ENCODE assay signal across 9 cellular contexts in the genomic region with DNA sequence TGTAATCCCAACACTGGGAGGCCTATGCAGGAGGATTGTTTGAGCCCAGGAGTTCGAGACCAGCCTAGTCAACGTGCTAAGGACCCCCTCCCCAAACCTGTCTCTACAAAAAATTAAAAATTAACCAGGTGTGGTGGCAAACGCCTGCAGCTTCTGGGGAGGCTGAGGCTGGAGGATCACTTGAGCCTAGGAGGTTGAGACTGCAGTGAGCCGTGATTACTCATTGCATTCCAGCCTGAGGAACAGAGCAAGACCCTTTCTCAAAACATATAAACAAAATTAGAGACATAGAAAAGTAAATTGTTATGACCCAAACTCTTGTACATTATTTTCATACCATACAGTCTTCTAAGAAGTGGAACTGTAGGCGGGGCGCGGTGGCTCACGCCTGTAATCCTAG. TPM values are rescaled to one million over a fixed set of nuclear protein-coding genes. Genes with fewer than 3 reads are reported as not detected.
A peak's percentile ranks its signal among the peaks of the same experiment; 100 is the strongest.
DNase-seq lines count a peak whose midpoint lies in the region; ATAC-seq, FAIRE-seq and TF ChIP-seq lines count a peak whose summit lies in the region.
"Had no signal": no experiment of that assay in that cellular context is flagged by ENCODE, and none has a peak within 500 bp of the region (broad histone marks: within the 10 kb centered on the region; RNA-seq: fewer than 3 reads in every experiment).

No MANE protein-coding gene starts in this region.

- no peak overlapping the region for H4K91ac ChIP-seq in H1 (replicated peaks; ENCODE audit: insufficient read length, low read length)

- H3K23me2 ChIP-seq in H1 (ENCODE audit: low read depth, low read length): 0 out of 2 replicates have a peak, but pooled peaks cover 2% of the 10 kb centered on the region

- no peak overlapping the region for H4K8ac ChIP-seq in H1 (ENCODE audit: extremely low read depth, insufficient read depth, low read length)

- H3K36me3 Mint-ChIP-seq in neural progenitor cell: peaks cover 5% of the 10 kb centered on the region

- FAIRE-seq in H1 (lab: Jason Lieb, UNC): no peak

- no peak overlapping the region for H2AFZ ChIP-seq in H1 (ENCODE audit: low read length)
- H2AFZ ChIP-seq in neural progenitor cell (replicated peaks): no peak overlapping the region

- no peak for TF ChIP-seq EP300 in H1 (IDR thresholded peaks at IDR 0.05; ENCODE audit: borderline replicate concordance in 1 of 2, low read depth in 2 of 2, low read length in 2 of 2)

- POLR2A ChIA-PET in H1 (lab: Charles Lee; ENCODE audit: partially characterized antibody): interaction anchor here (1.3 to 2.1 kb wide), 2 partner anchors 10 to 251 kb away, joined by 3 to 8 read pairs; no protein-coding TSS in a partner anchor

- no peaks in the 10 kb centered on the region for H3K27me3 ChIP-seq in BLaER1 treated with 17β-estradiol and CSF1 and Interleukin-3, amounts not matched to agents 10 nM and 100 nM
- H3K27me3 ChIP-seq in H1 (replicated peaks in 1 of 4; ENCODE audit: control insufficient read depth in 3 of 4, extremely low read depth in 1 of 4, insufficient read depth in 3 of 4, low read length in 3 of 4) (no peaks in the 10 kb centered on the region), neural progenitor cell (no peaks in the 10 kb centered on the region)

- H2AK5ac ChIP-seq in H1 (ENCODE audit: low read depth, low read length): no peak overlapping the region

- H3F3A ChIP-seq in neural progenitor cell (ENCODE audit: low read depth): peaks cover 6% of the 10 kb centered on the region

- peaks cover 29 to 67% (median 36%) of the 10 kb centered on the region in 10 experiments for H3K4me1 ChIP-seq in BLaER1 treated with 17β-estradiol and CSF1 and Interleukin-3, amounts not matched to agents 10 nM and 100 nM
- H3K4me1 ChIP-seq in H1 (replicated peaks in 1 of 4; ENCODE audit: control insufficient read depth in 3 of 4, insufficient read depth in 4 of 4, low read length in 3 of 4): peaks cover 0 to 3% (median 2%) of the 10 kb centered on the region in 4 experiments; a peak in 2 of 7 replicates
- no peaks in the 10 kb centered on the region for H3K4me1 ChIP-seq in neural progenitor cell

- no peak overlapping the region for H2BK120ac ChIP-seq in H1 (replicated peaks; ENCODE audit: low read depth, low read length)

- peaks cover 17 to 31% (median 23%) of the 10 kb centered on the region in 11 experiments; a peak in 21 of 22 replicates for H3K36me3 ChIP-seq in BLaER1 treated with 17β-estradiol and CSF1 and Interleukin-3, amounts not matched to agents 10 nM and 100 nM
- H3K36me3 ChIP-seq in H1 (ENCODE audit: control insufficient read depth in 2 of 4, insufficient read depth in 4 of 4, low read length in 3 of 4) (no peaks in the 10 kb centered on the region), neural progenitor cell (no peaks in the 10 kb centered on the region)

- H3K4ac ChIP-seq in H1 (replicated peaks; ENCODE audit: insufficient read length, low read depth, low read length): no peak overlapping the region

- H3K23ac ChIP-seq in H1 (ENCODE audit: insufficient read length): no peak overlapping the region

- peaks cover 0 to 37% (median 19%) of the 10 kb centered on the region in 11 experiments; a peak in 13 of 22 replicates for H4K20me1 ChIP-seq in BLaER1 treated with 17β-estradiol and CSF1 and Interleukin-3, amounts not matched to agents 10 nM and 100 nM
- H4K20me1 ChIP-seq in H1 (replicated peaks in 1 of 2; ENCODE audit: control insufficient read depth in 1 of 2, insufficient read depth in 2 of 2, low read length in 2 of 2) (peaks cover 0 to 7% of the 10 kb centered on the region in 2 experiments), neural progenitor cell (ENCODE audit: low read depth) (no peaks in the 10 kb centered on the region)

- TF ChIP-seq RAD21 in H1 (IDR thresholded peaks at IDR 0.05 in 1 of 2, conservative IDR thresholded peaks at IDR 0.05 in 1 of 2; ENCODE audit: low read depth in 2 of 2, low read length in 2 of 2): no peak

- DNase-seq in NB4 (ENCODE audit: low read depth) (no peak), H1 (ENCODE audit: low read depth in 1 of 2, low spot score in 2 of 2) (no peak), neural progenitor cell (ENCODE audit: low spot score) (no peak), anterior cingulate cortex (lab: John Stamatoyannopoulos, UW) (no peak), GM19240 (ENCODE audit: insufficient read length, low spot score) (no peak)
- DNase-seq: NCI-H524 had no signal

- peak overlapping the region; percentile 82 to 99 (median 90); a peak in 20 of 22 replicates for H3K27ac ChIP-seq in BLaER1 treated with 17β-estradiol and CSF1 and Interleukin-3, amounts not matched to agents 10 nM and 100 nM
- no peak overlapping the region for H3K27ac ChIP-seq in H1 (ENCODE audit: low read depth, low read length)
- H3K27ac ChIP-seq in neural progenitor cell: no peak overlapping the region

- peaks cover 2% of the 10 kb centered on the region for H3K27me3 Mint-ChIP-seq in neural progenitor cell (ENCODE audit: insufficient read depth, low read depth)

- H2BK15ac ChIP-seq in H1 (ENCODE audit: low read length): no peak overlapping the region

- no peak overlapping the region for H2BK5ac ChIP-seq in H1 (ENCODE audit: low read depth, low read length)

- peak overlapping the region; percentile 95 for H3K27ac Mint-ChIP-seq in neural progenitor cell

- ATAC-seq in GM19452 (IDR thresholded peaks at IDR 0.05; ENCODE audit: unreplicated experiment) (no peak), HG03460 (IDR thresholded peaks at IDR 0.05; ENCODE audit: unreplicated experiment) (no peak)

- H3K4me1 Mint-ChIP-seq in neural progenitor cell: peaks cover 17% of the 10 kb centered on the region

- H3K4me2 ChIP-seq in BLaER1 treated with 17β-estradiol and CSF1 and Interleukin-3, amounts not matched to agents 10 nM and 100 nM: peak overlapping the region; percentile 90 to 100 (median 96)
- H3K4me2 ChIP-seq in H1 (ENCODE audit: insufficient read depth in 1 of 2, low read depth in 2 of 2, low read length in 2 of 2) (peak overlapping the region; percentile 72 to 89), neural progenitor cell (peak overlapping the region; percentile 91)

- peak overlapping the region; percentile 90 to 97 (median 93) for H3K9ac ChIP-seq in BLaER1 treated with 17β-estradiol and CSF1 and Interleukin-3, amounts not matched to agents 10 nM and 100 nM
- no peak overlapping the region; a peak in 2 of 7 replicates for H3K9ac ChIP-seq in H1 (replicated peaks in 1 of 4; ENCODE audit: extremely low read depth in 1 of 4, low read depth in 3 of 4, low read length in 3 of 4)
- H3K9ac ChIP-seq in neural progenitor cell: peak overlapping the region; percentile 64

- TF ChIP-seq POLR2A in NB4 (IDR thresholded peaks at IDR 0.05; ENCODE audit: extremely low read depth, insufficient read length): no peak
- no peak for TF ChIP-seq POLR2A in H1 (IDR thresholded peaks at IDR 0.05; ENCODE audit: control extremely low read depth in 1 of 2, low read depth in 2 of 2, low read length in 2 of 2)

- no peak overlapping the region for H4K5ac ChIP-seq in H1 (ENCODE audit: insufficient read length, low read depth, low read length)

- H3K56ac ChIP-seq in H1 (replicated peaks; ENCODE audit: insufficient read length, low read depth, low read length): no peak overlapping the region

- TF ChIP-seq CTCF in NB4 (IDR thresholded peaks at IDR 0.05; ENCODE audit: low read depth, low read length) (no peak), H1 (IDR thresholded peaks at IDR 0.05; ENCODE audit: control extremely low read depth in 1 of 3, insufficient read depth in 1 of 3, low read depth in 1 of 3, low read length in 3 of 3) (no peak), neural progenitor cell (IDR thresholded peaks at IDR 0.05) (no peak)

- peak overlapping the region; percentile 97 for H3K4me3 Mint-ChIP-seq in neural progenitor cell

- H3K79me1 ChIP-seq in H1 (ENCODE audit: low read depth, low read length): peaks cover 4% of the 10 kb centered on the region; the same call in 1 of the 2 replicates

- no peaks in the 10 kb centered on the region for H3K9me3 ChIP-seq in BLaER1 treated with 17β-estradiol and CSF1 and Interleukin-3, amounts not matched to agents 10 nM and 100 nM (replicated peaks in 1 of 11)
- H3K9me3 ChIP-seq in H1 (ENCODE audit: insufficient read depth in 2 of 2, low read depth in 1 of 2, low read length in 1 of 2): no peaks in the 10 kb centered on the region
- H3K9me3 ChIP-seq in neural progenitor cell (ENCODE audit: low read depth): no peaks in the 10 kb centered on the region

- H2BK20ac ChIP-seq in H1 (ENCODE audit: low read length): no peak overlapping the region

- H3K14ac ChIP-seq in H1 (ENCODE audit: insufficient read length): no peak overlapping the region

- peak overlapping the region; percentile 82 to 99 (median 94) for H3K4me3 ChIP-seq in BLaER1 treated with 17β-estradiol and CSF1 and Interleukin-3, amounts not matched to agents 10 nM and 100 nM
- H3K4me3 ChIP-seq in NB4 (ENCODE audit: low read depth, low read length) (peak overlapping the region; percentile 94), H1 (ENCODE audit: extremely low read depth in 1 of 4, insufficient read depth in 2 of 4, low read depth in 3 of 4, low read length in 4 of 4) (peak overlapping the region; percentile 79 to 94 (median 88); a peak in 7 of 8 replicates), neural progenitor cell (peak overlapping the region; percentile 80)

- H3K79me2 ChIP-seq in H1 (ENCODE audit: control insufficient read depth in 1 of 2, insufficient read depth in 2 of 2, low read length in 2 of 2): peaks cover 0 to 8% of the 10 kb centered on the region in 2 experiments; a peak in 2 of 4 replicates
- peaks cover 71% of the 10 kb centered on the region for H3K79me2 ChIP-seq in neural progenitor cell (ENCODE audit: low read depth)

- H2BK12ac ChIP-seq in H1 (ENCODE audit: low read depth, low read length): no peak overlapping the region

- no peak overlapping the region for H3K18ac ChIP-seq in H1 (ENCODE audit: extremely low read depth, low read length)

- CTCF ChIA-PET in H1 (lab: Charles Lee; ENCODE audit: partially characterized antibody): interaction anchor here (0.6 kb wide), 1 partner anchor 136 kb away, joined by 3 read pairs; no protein-coding TSS in a partner anchor

- WGBS in H1 (ENCODE audit: extremely low coverage in 1 of 2, insufficient coverage in 1 of 2, insufficient read length in 1 of 2, insufficient replicate concordance in 2 of 2, low coverage in 1 of 2, low lambda C conversion rate in 2 of 2, missing lambda C conversion rate in 1 of 2), 2 experiments: 88% methylated on average over 8 of the region's 8 CpGs; no CpG with 5 or more reads in 1 of the 2 experiments

- no peaks in the 10 kb centered on the region for H3K9me3 Mint-ChIP-seq in neural progenitor cell

RNA-seq across cellular contexts. Expression of a gene that starts 1.1 kb away (rescaled TPM):
- total RNA-seq in H1 (2021; fragmentation: NEBNext Ultra II Directional; extraction: Animal tissue kit (Norgen Biotek cat#: 25700)): 28.4 and 30.7 TPM in 2 replicates
- polyA plus RNA-seq in H1 (2011; rRNA removed): 13.5 and 19.3 TPM in 2 replicates
- polyA plus RNA-seq in H1 (2011; cell fraction: cytosol; rRNA removed): 15.8 TPM
- 13.9 TPM for polyA plus RNA-seq in H1 (2011; cell fraction: nucleus; rRNA removed)
- polyA plus RNA-seq in H1 (2012, experiment 1 of 2): 22.0 to 26.4 TPM (median 24.7 TPM) in 4 replicates
- 4.8 TPM for polyA plus RNA-seq in H1 (2012, experiment 2 of 2)
- 28.6 TPM for polyA plus RNA-seq in H1 (2013, experiment 1 of 2)
- polyA plus RNA-seq in H1 (2013, experiment 2 of 2): 31.1 TPM
- polyA minus RNA-seq in H1 (2011; rRNA and poly(A)+ RNA removed): 24.0 and 29.9 TPM in 2 replicates
- 13.4 TPM for polyA minus RNA-seq in H1 (2011; cell fraction: cytosol; rRNA and poly(A)+ RNA removed)
- 15.8 TPM for polyA minus RNA-seq in H1 (2011; cell fraction: nucleus; rRNA and poly(A)+ RNA removed)
- total RNA-seq in neural progenitor cell (ENCODE audit: low replicate concordance): 33.2 and 33.8 TPM in 2 replicates

RNA-seq across cellular contexts. Expression of a gene that starts 11.8 kb away (rescaled TPM):
- 39.7 and 40.9 TPM in 2 replicates for total RNA-seq in H1 (2021; fragmentation: NEBNext Ultra II Directional; extraction: Animal tissue kit (Norgen Biotek cat#: 25700))
- polyA plus RNA-seq in H1 (2011; rRNA removed): 6.7 and 7.2 TPM in 2 replicates
- polyA plus RNA-seq in H1 (2011; cell fraction: cytosol; rRNA removed): 8.4 TPM
- 7.7 TPM for polyA plus RNA-seq in H1 (2011; cell fraction: nucleus; rRNA removed)
- polyA plus RNA-seq in H1 (2012, experiment 1 of 2): 17.2 to 21.2 TPM (median 19.9 TPM) in 4 replicates
- polyA plus RNA-seq in H1 (2012, experiment 2 of 2): 4.3 TPM
- 25.0 TPM for polyA plus RNA-seq in H1 (2013, experiment 1 of 2)
- polyA plus RNA-seq in H1 (2013, experiment 2 of 2): 23.0 TPM
- 10.5 and 29.5 TPM in 2 replicates for polyA minus RNA-seq in H1 (2011; rRNA and poly(A)+ RNA removed)
- 19.4 TPM for polyA minus RNA-seq in H1 (2011; cell fraction: cytosol; rRNA and poly(A)+ RNA removed)
- 16.4 TPM for polyA minus RNA-seq in H1 (2011; cell fraction: nucleus; rRNA and poly(A)+ RNA removed)
- 24.3 and 34.9 TPM in 2 replicates for total RNA-seq in neural progenitor cell (ENCODE audit: low replicate concordance)

Comparison
In these comparisons a context has a peak if more than half of its experiments do, and no peak if none do; other contexts are left out.
1. H3K27ac ChIP-seq: peak in BLaER1 treated with 17β-estradiol and CSF1 and Interleukin-3, amounts not matched to agents 10 nM and 100 nM (11 of 11); none in H1 (single experiment) and neural progenitor cell (single experiment).
2. H3K9ac ChIP-seq: peak in BLaER1 treated with 17β-estradiol and CSF1 and Interleukin-3, amounts not matched to agents 10 nM and 100 nM (11 of 11) and neural progenitor cell (single experiment); none in H1 (0 of 4).
3. Peak in every context shown above with its lines, with median percentiles within 50 percentile points of each other: H3K4me2 ChIP-seq and H3K4me3 ChIP-seq.